Comparison of ENCODE assay signal across 25 cellular contexts in genomic region chr3:139307072-139307491, GRCh38.
"Had no signal": no experiment of that assay in that cellular context is flagged by ENCODE, and none has a peak within 500 bp of the region (broad histone marks: within the 10 kb centered on the region; RNA-seq: fewer than 3 reads in every experiment).

No MANE protein-coding gene starts in this region.

- H3K4me3 Mint-ChIP-seq: activated CD4-positive, alpha-beta memory T cell treated with anti-CD3 and anti-CD28 coated beads for 36 hours; activated CD4-positive, alpha-beta T cell treated with anti-CD3 and anti-CD28 coated beads, Interleukin-2, amount 10 ng/mL, durations not matched to agents 7 days and 5 days; activated T-cell treated with anti-CD3 and anti-CD28 coated beads, Interleukin-2, amount 50 U/mL, for 4 hours had no signal

- H3K36me3 Mint-ChIP-seq: activated CD4-positive, alpha-beta memory T cell treated with anti-CD3 and anti-CD28 coated beads for 36 hours; activated naive CD4-positive, alpha-beta T cell treated with anti-CD3 and anti-CD28 coated beads, Interleukin-2, amount 50 U/mL, for 72 hours had no signal

- H3K9me3 Mint-ChIP-seq: activated CD4-positive, alpha-beta memory T cell treated with anti-CD3 and anti-CD28 coated beads for 36 hours; activated CD4-positive, alpha-beta T cell treated with anti-CD3 and anti-CD28 coated beads, Interleukin-2, amount 10 ng/mL, durations not matched to agents 7 days and 5 days; activated naive CD4-positive, alpha-beta T cell treated with anti-CD3 and anti-CD28 coated beads, Interleukin-2, amount 50 U/mL, for 72 hours; activated T-cell treated with anti-CD3 and anti-CD28 coated beads, Interleukin-2, amount 50 U/mL, for 4 hours had no signal

- DNase-seq: activated CD4-positive, alpha-beta memory T cell treated with anti-CD3 and anti-CD28 coated beads for 36 hours; activated CD4-positive, alpha-beta T cell treated with anti-CD3 and anti-CD28 coated beads, Interleukin-2, amount 10 ng/mL, durations not matched to agents 7 days and 5 days; activated CD4-positive, CD25-positive, alpha-beta regulatory T cell; activated CD8-positive, alpha-beta memory T cell treated with anti-CD3 and anti-CD28 coated beads for 24 hours; activated effector memory CD4-positive, alpha-beta T cell treated with anti-CD3 and anti-CD28 coated beads, Interleukin-2, amount 50 U/mL, for 16 hours; activated naive CD4-positive, alpha-beta T cell treated with Interleukin-2 at 50 U/mL for 16 hours; activated T-cell treated with anti-CD3 and anti-CD28 coated beads, Interleukin-2, amount 50 U/mL, for 4 hours; anterior cingulate cortex; cerebellar nuclear complex; MV-4-11; NCI-H1092 treated with DMSO at 0.1 percent for 48 hours; NCI-H1417 treated with DMSO at 0.1 percent for 48 hours; NCI-H1694; NCI-H2029; NCI-H345; NCI-H510A; NCI-H526 treated with DMSO at 0.1 percent for 48 hours; NCI-H82; NK-92 treated with Interleukin-12 subunit alpha and Interleukin-12 subunit beta, amount 100 ng/mL, for 24 hours; PC-3; SIG-M5; T-helper 2 cell; T1000 had no signal

- H3K27ac Mint-ChIP-seq: activated CD4-positive, alpha-beta memory T cell treated with anti-CD3 and anti-CD28 coated beads for 36 hours; activated CD4-positive, alpha-beta T cell treated with anti-CD3 and anti-CD28 coated beads, Interleukin-2, amount 10 ng/mL, durations not matched to agents 7 days and 5 days; activated naive CD4-positive, alpha-beta T cell treated with anti-CD3 and anti-CD28 coated beads, Interleukin-2, amount 50 U/mL, for 72 hours had no signal

- ATAC-seq: activated naive CD4-positive, alpha-beta T cell treated with anti-CD3 and anti-CD28 coated beads, Interleukin-2, amount 50 U/mL, for 72 hours; activated T-cell treated with anti-CD3 and anti-CD28 coated beads, Interleukin-2, amount 50 U/mL, for 4 hours; PC-3 had no signal

- FAIRE-seq: TTC549 had no signal
